8 cellular contexts compared by ENCODE assay signal in the genomic region with DNA sequence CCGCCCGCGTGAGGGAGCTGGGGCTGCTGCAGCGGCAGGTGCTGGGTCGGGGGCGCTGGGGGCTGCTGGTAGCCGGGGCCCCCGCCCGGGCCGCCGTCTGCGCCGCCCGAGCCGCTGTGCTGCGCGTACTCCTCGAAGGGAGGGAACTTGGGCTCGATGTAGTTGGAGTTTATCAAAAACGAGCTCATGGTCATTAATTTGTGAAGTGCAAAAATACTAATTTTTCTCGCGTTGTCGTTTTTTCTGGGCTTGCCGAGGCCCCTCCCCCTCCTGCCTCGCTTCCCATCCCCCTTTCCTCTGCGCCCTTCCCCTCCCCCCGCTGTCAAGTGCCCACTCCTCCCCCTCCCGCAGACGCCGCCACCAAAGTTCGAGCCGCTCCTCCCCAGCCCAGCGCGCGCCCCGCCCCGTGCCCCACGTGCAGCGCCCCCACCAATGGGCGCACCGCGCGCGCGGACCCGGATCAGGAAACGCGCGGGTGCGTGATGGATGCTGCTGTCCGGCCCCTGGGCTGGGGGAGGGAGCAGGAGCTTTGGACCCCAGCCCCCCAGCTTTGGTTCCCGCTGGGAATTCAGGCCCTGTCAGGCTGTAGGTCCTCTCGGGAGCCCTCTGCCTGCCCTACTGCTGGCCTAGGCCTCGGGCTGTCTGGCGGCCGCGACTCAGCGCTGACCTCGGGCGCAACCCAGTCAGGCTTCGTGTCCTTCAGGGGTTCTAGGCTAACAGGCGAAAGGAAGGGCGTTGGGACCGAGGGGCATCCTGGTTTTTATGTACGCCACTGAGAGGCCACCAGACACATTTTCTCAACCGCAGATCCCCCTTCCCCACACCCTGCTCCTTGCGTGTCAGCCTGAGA. TPM values are rescaled to one million over a fixed set of nuclear protein-coding genes. Genes with fewer than 3 reads are reported as not detected.
DNase-seq lines count a peak whose midpoint lies in the region; ATAC-seq and TF ChIP-seq lines count a peak whose summit lies in the region.

A gene (minus strand): TSS at position 218 of the 850 bp plus-strand sequence. CDS start 24 bp downstream, at position 194.

- no peaks in the 10 kb centered on the region for H3K36me3 Mint-ChIP-seq in naive thymus-derived CD8-positive, alpha-beta T cell
- peaks cover 2 to 4% of the 10 kb centered on the region in 2 donors for H3K36me3 Mint-ChIP-seq in stimulated activated naive B cell treated with anti-CD40 and anti-IgM and Interleukin-4, amounts not matched to agents 10 μg/mL and 1 μg/mL and 100 μg/mL, for 72 hours

- no peaks in the 10 kb centered on the region for H3K9me3 Mint-ChIP-seq in naive thymus-derived CD8-positive, alpha-beta T cell
- H3K9me3 Mint-ChIP-seq in stimulated activated naive B cell treated with anti-CD40 and anti-IgM and Interleukin-4, amounts not matched to agents 10 μg/mL and 1 μg/mL and 100 μg/mL, for 72 hours = peaks cover 0 to 4% of the 10 kb centered on the region in 2 donors

- POLR2A ChIA-PET in naive thymus-derived CD8-positive, alpha-beta T cell (lab: Charles Lee) = interaction anchor here (0.8 kb wide), 1 partner anchor 35 kb away, joined by 3 read pairs; a partner anchor contains a TSS

- ATAC-seq in GM19467 (IDR thresholded peaks at IDR 0.05; ENCODE audit: unreplicated experiment) (peak; percentile 77), HG02852 (IDR thresholded peaks at IDR 0.05; ENCODE audit: unreplicated experiment) (no peak)
- ATAC-seq in naive thymus-derived CD8-positive, alpha-beta T cell = peak; percentile 93 to 95
- peak; percentile 92 to 95 for ATAC-seq in stimulated activated naive B cell treated with anti-CD40 and anti-IgM and Interleukin-4, amounts not matched to agents 10 μg/mL and 1 μg/mL and 100 μg/mL, for 72 hours (replicated peaks)

- peak; percentile 17 for TF ChIP-seq POLR2A in erythroblast (IDR thresholded peaks at IDR 0.05; ENCODE audit: low read length)

- H3K4me3 Mint-ChIP-seq in naive thymus-derived CD8-positive, alpha-beta T cell = peak within 1 kb of the TSS; percentile 42 to 87 (median 69)
- peak within 1 kb of the TSS; percentile 73 for H3K4me3 Mint-ChIP-seq in stimulated activated naive B cell treated with anti-CD40 and anti-IgM and Interleukin-4, amounts not matched to agents 10 μg/mL and 1 μg/mL and 100 μg/mL, for 72 hours

- peaks cover 0 to 17% (median 9%) of the 10 kb centered on the region in 4 donors for H3K4me1 Mint-ChIP-seq in naive thymus-derived CD8-positive, alpha-beta T cell
- H3K4me1 Mint-ChIP-seq in stimulated activated naive B cell treated with anti-CD40 and anti-IgM and Interleukin-4, amounts not matched to agents 10 μg/mL and 1 μg/mL and 100 μg/mL, for 72 hours = peaks cover 0 to 4% of the 10 kb centered on the region in 2 donors

- peaks cover 18 to 67% (median 34%) of the 10 kb centered on the region in 5 donors for H3K27me3 Mint-ChIP-seq in naive thymus-derived CD8-positive, alpha-beta T cell
- peaks cover 56 to 62% of the 10 kb centered on the region in 2 donors for H3K27me3 Mint-ChIP-seq in stimulated activated naive B cell treated with anti-CD40 and anti-IgM and Interleukin-4, amounts not matched to agents 10 μg/mL and 1 μg/mL and 100 μg/mL, for 72 hours

- peak; percentile 54 to 84 for DNase-seq in NCI-H524 (lab: John Stamatoyannopoulos, UW)
- DNase-seq in activated T-cell treated with anti-CD3 and anti-CD28 coated beads for 1 hour (ENCODE audit: low read depth) = peak; percentile 56
- DNase-seq in erythroblast (lab: John Stamatoyannopoulos, UW) = peak; percentile 86 to 88
- DNase-seq in naive thymus-derived CD8-positive, alpha-beta T cell = peak; percentile 68 to 87 (median 78)
- DNase-seq in stimulated activated naive B cell treated with anti-CD40 and anti-IgM and Interleukin-4, amounts not matched to agents 10 μg/mL and 1 μg/mL and 100 μg/mL, for 72 hours = peak; percentile 66
- no peak for DNase-seq in kidney glomerular epithelial cell (lab: John Stamatoyannopoulos, UW)

- H3K27ac Mint-ChIP-seq in naive thymus-derived CD8-positive, alpha-beta T cell = peak within 1 kb of the TSS in 7 of 10 donors; percentile 10 to 86 (median 75)
- peak within 1 kb of the TSS; percentile 25 for H3K27ac Mint-ChIP-seq in stimulated activated naive B cell treated with anti-CD40 and anti-IgM and Interleukin-4, amounts not matched to agents 10 μg/mL and 1 μg/mL and 100 μg/mL, for 72 hours

RNA-seq across cellular contexts. Expression of the gene that starts here (rescaled TPM):
- under 1 TPM in 1 of 2 experiments, not detected in 1; 0.31 TPM for total RNA-seq in naive thymus-derived CD8-positive, alpha-beta T cell
- under 1 TPM in 2 of 3 donors, not detected in 1; 0.22 to 0.38 TPM for polyA plus RNA-seq in naive thymus-derived CD8-positive, alpha-beta T cell

Comparison
In these comparisons a context has a peak if more than half of its experiments do, and no peak if none do; other contexts are left out.
1. Peak in DNase-seq and ATAC-seq in naive thymus-derived CD8-positive, alpha-beta T cell; RNA of the gene not detected or under 1 TPM.